In the genomic region with DNA sequence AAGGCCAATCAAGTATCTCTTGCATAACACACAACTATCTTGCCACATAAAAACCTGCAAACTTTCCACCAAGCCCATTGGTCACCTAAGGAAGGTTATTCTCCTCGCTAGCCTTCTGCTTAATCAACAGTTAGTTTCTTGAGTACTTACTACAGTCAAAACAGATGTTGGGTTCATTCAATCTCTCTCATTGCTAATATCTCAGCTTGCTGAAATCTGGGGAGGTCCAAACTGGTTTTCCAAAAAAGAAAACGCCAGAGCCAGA, we compare ENCODE assay signal across 32 cellular contexts.
"Had no signal": no experiment of that assay in that cellular context is flagged by ENCODE, and none has a peak within 500 bp of the region (broad histone marks: within the 10 kb centered on the region; RNA-seq: fewer than 3 reads in every experiment).

No MANE protein-coding gene starts in this region.

- H3K4me2 ChIP-seq: smooth muscle cell had no signal

- DNase-seq: naive B cell; naive thymus-derived CD8-positive, alpha-beta T cell; nephron progenitor cell; nucleus accumbens; posterior cingulate gyrus; retina; spleen; stimulated activated CD4-positive, alpha-beta T cell treated with anti-CD3 and anti-CD28 coated beads, Interleukin-12 subunit alpha, Interleukin-12 subunit beta, amount 100 ng/mL, for 4 hours; stimulated activated CD4-positive, alpha-beta T cell treated with anti-CD3 and anti-CD28 coated beads, Interleukin-1b, Interleukin-23, amount 100 ng/mL, for 48 hours; stimulated activated CD4-positive, alpha-beta T cell treated with anti-CD3 and anti-CD28 coated beads, Interleukin-4, amount 100 ng/mL, for 1 hour; stimulated activated CD4-positive, alpha-beta T cell treated with anti-CD3 and anti-CD28 coated beads, Interleukin-4, amount 100 ng/mL, for 4 hours; stimulated activated CD8-positive, alpha-beta memory T cell treated with anti-CD3 and anti-CD28 coated beads, Interleukin-4, amount 100 ng/mL, for 48 hours; stimulated activated naive CD4-positive, alpha-beta T cell; stimulated activated naive CD8-positive, alpha-beta T cell treated with anti-CD3 and anti-CD28 coated beads, Interleukin-15, amount 100 ng/mL, for 72 hours; stimulated activated naive CD8-positive, alpha-beta T cell treated with anti-CD3 and anti-CD28 coated beads, Interleukin-15, Interleukin-2, amounts not matched to agents 100 U/mL and 50 U/mL, for 24 hours; substantia nigra; testis; thyroid gland; trophoblast cell; upper lobe of left lung had no signal

- FAIRE-seq: urothelium cell line had no signal

- H3K27me3 ChIP-seq: neutrophil, right atrium auricular region, spleen, suprapubic skin, testis, thyroid gland, tibial nerve, upper lobe of left lung, vagina had no signal

- H3K27ac ChIP-seq: neutrophil, parathyroid adenoma, skin epidermis, suprapubic skin, thyroid gland, tibial nerve, upper lobe of left lung, vagina had no signal

- ATAC-seq: naive thymus-derived CD8-positive, alpha-beta T cell; natural killer cell treated with Interleukin-12 subunit alpha and Interleukin-12 subunit beta and Interleukin-15 and Interleukin-18, amount 100 ng/mL, for 72 hours; sciatic nerve; stimulated activated memory B cell treated with anti-CD40 and anti-IgM and Interleukin-4, amounts not matched to agents 10 μg/mL and 1 μg/mL and 100 μg/mL, for 72 hours; stimulated activated naive CD8-positive, alpha-beta T cell treated with anti-CD3 and anti-CD28 coated beads, Interleukin-15, amount 100 ng/mL, for 72 hours; stimulated activated naive CD8-positive, alpha-beta T cell treated with anti-CD3 and anti-CD28 coated beads, Interleukin-15, Interleukin-2, amounts not matched to agents 100 U/mL and 50 U/mL, for 24 hours had no signal

- H3K4me3 ChIP-seq: right atrium auricular region, skin epidermis, smooth muscle cell, spleen, suprapubic skin, testis, thyroid gland, tibial nerve, upper lobe of left lung, vagina had no signal

- H3K9me3 ChIP-seq: neutrophil, right atrium auricular region, spleen, suprapubic skin, testis, thyroid gland, tibial nerve, upper lobe of left lung, vagina had no signal

- H3K4me1 ChIP-seq: suprapubic skin, vagina had no signal

- H3K36me3 ChIP-seq: neutrophil, right atrium auricular region, suprapubic skin, thyroid gland, upper lobe of left lung, vagina had no signal

- H3K9ac ChIP-seq: parathyroid adenoma had no signal

- H2AFZ ChIP-seq: parathyroid adenoma had no signal

- H3K79me2 ChIP-seq: parathyroid adenoma had no signal
